Comparison of ENCODE assay signal across 8 cellular contexts in genomic region chr6:15245361-15246216, GRCh38. TPM values are rescaled to one million over a fixed set of nuclear protein-coding genes. Genes with fewer than 3 reads are reported as not detected.
A peak's percentile ranks its signal among the peaks of the same experiment; 100 is the strongest.
DNase-seq lines count a peak whose midpoint lies in the region; ATAC-seq and TF ChIP-seq lines count a peak whose summit lies in the region.

Gene JARID2, plus strand, starts transcription at chr6:15246069. Its CDS starts 471 bp downstream, at chr6:15246540.

- H3K27ac ChIP-seq in C4-2B, result peak within 1 kb of the TSS; percentile 92

- DNase-seq in NCI-H748 (lab: John Stamatoyannopoulos, UW; ENCODE audit: unreplicated experiment) (peak; percentile 99), cortex of kidney (lab: John Stamatoyannopoulos, UW) (peak; percentile 42), left lobe of liver (ENCODE audit: low spot score) (peak; percentile 99)
- peak; percentile 94 for DNase-seq in activated CD4-positive, alpha-beta T cell treated with anti-CD3 and anti-CD28 coated beads, Interleukin-2, amount 50 U/mL, for 1 hour
- DNase-seq in stimulated activated CD4-positive, alpha-beta T cell treated with anti-CD3 and anti-CD28 coated beads, Interleukin-2, amount 100 ng/mL, for 24 hours, result peak; percentile 96 to 97

- peak; percentile 45 for ATAC-seq in GM19372 (IDR thresholded peaks at IDR 0.05; ENCODE audit: low read depth, unreplicated experiment)
- peak; percentile 45 for ATAC-seq in HG03521 (IDR thresholded peaks at IDR 0.05; ENCODE audit: unreplicated experiment)
- peak; percentile 81 for ATAC-seq in left lobe of liver

- TF ChIP-seq CTCF in C4-2B (conservative IDR thresholded peaks at IDR 0.05), result no peak

RNA-seq across cellular contexts. Expression of gene JARID2, which starts in this region (rescaled TPM):
- total RNA-seq in left lobe of liver, result 3.8 TPM

Comparison
In these comparisons a context has a peak if more than half of its experiments do, and no peak if none do; other contexts are left out.
1. Peak in every context shown above with its lines: DNase-seq, ATAC-seq and H3K27ac ChIP-seq.
2. DNase-seq: peak in every context shown above with its lines; median percentile 99 in NCI-H748; 99 in left lobe of liver; 96 in stimulated activated CD4-positive, alpha-beta T cell treated with anti-CD3 and anti-CD28 coated beads, Interleukin-2, amount 100 ng/mL, for 24 hours; 94 in activated CD4-positive, alpha-beta T cell treated with anti-CD3 and anti-CD28 coated beads, Interleukin-2, amount 50 U/mL, for 1 hour; 42 in cortex of kidney.